In genomic region chr21:32947736-32948135, GRCh38 we compare ENCODE assay signal across 8 cellular contexts.
"Had no signal": no experiment of that assay in that cellular context is flagged by ENCODE, and none has a peak within 500 bp of the region (broad histone marks: within the 10 kb centered on the region; RNA-seq: fewer than 3 reads in every experiment).

No MANE protein-coding gene starts in this region.

- ATAC-seq: GM23338, HCT116 had no signal

- H3K4me3 ChIP-seq: GM23248, GM23338, HAP-1 had no signal

- H3K27ac ChIP-seq: GM23248 had no signal

- H3K36me3 ChIP-seq: HAP-1 had no signal

- H3K9me3 ChIP-seq: HAP-1 had no signal

- DNase-seq: GM23248, GOT3, H7, HCEC 1CT, HFFc6 had no signal
